8 cellular contexts compared by ENCODE assay signal in genomic region chr1:184866991-184867788, GRCh38.
DNase-seq lines count a peak whose midpoint lies in the region; ATAC-seq, FAIRE-seq and TF ChIP-seq lines count a peak whose summit lies in the region.

No MANE protein-coding gene starts in this region.

- H3K9me3 ChIP-seq in trophoblast cell (ENCODE audit: insufficient read depth, low read depth, low read length) = no peaks in the 10 kb centered on the region

- no peak overlapping the region for H2BK120ac ChIP-seq in trophoblast cell (ENCODE audit: insufficient read depth, low read length, poor library complexity)

- H2BK12ac ChIP-seq in trophoblast cell (ENCODE audit: low read length) = no peak overlapping the region

- peak; percentile 15 for DNase-seq in CMK (ENCODE audit: low read depth)
- DNase-seq in HTR-8/SVneo (ENCODE audit: insufficient read length, low spot score) = peak; percentile 51
- DNase-seq in activated CD8-positive, alpha-beta memory T cell treated with anti-CD3 and anti-CD28 coated beads, Interleukin-2, amount 50 U/mL, for 1 hour (ENCODE audit: extremely low read depth) = peak; percentile 42
- peak; percentile 94 to 95 for DNase-seq in foreskin keratinocyte
- peak; percentile 28 for DNase-seq in stimulated activated CD8-positive, alpha-beta memory T cell treated with anti-CD3 and anti-CD28 coated beads, Interleukin-4, amount 100 ng/mL, for 24 hours (ENCODE audit: low read depth)
- no peak for DNase-seq in trophoblast cell
- DNase-seq in DMS 273 treated with DMSO at 0.1 percent for 48 hours (lab: John Stamatoyannopoulos, UW) = no peak

- whole genome bisulfite sequencing in trophoblast cell (ENCODE audit: extremely low coverage, insufficient coverage, insufficient read length) = no CpG with 5 or more reads among the region's 6 CpGs

- ATAC-seq in GM21390 (IDR thresholded peaks at IDR 0.05; ENCODE audit: unreplicated experiment) (peak; percentile 97), foreskin keratinocyte (peak; percentile 95)

- no peak overlapping the region for H4K12ac ChIP-seq in trophoblast cell (ENCODE audit: low read depth, low read length)

- no peak overlapping the region for H3K4me2 ChIP-seq in trophoblast cell (ENCODE audit: low read length)

- H3K4ac ChIP-seq in trophoblast cell (ENCODE audit: low read depth, low read length) = no peak overlapping the region

- H3K4me3 ChIP-seq in trophoblast cell (ENCODE audit: low read depth, low read length) = no peak overlapping the region

- no peaks in the 10 kb centered on the region for H3K36me3 ChIP-seq in trophoblast cell (ENCODE audit: control insufficient read depth in 1 of 2, insufficient read depth in 2 of 2, low read length in 2 of 2)

- no peaks in the 10 kb centered on the region for H3K79me2 ChIP-seq in trophoblast cell (ENCODE audit: control insufficient read depth, insufficient read depth, low read length, poor library complexity)

- H3K4me1 ChIP-seq in foreskin keratinocyte (peaks cover 14% of the 10 kb centered on the region), trophoblast cell (ENCODE audit: control insufficient read depth in 1 of 2, insufficient read depth in 2 of 2, low read length in 2 of 2) (peaks cover 0 to 2% of the 10 kb centered on the region in 2 experiments)

- no peak overlapping the region for H3K23ac ChIP-seq in trophoblast cell (ENCODE audit: low read length)

- H3K27me3 ChIP-seq in foreskin keratinocyte = peaks cover 2% of the 10 kb centered on the region
- no peaks in the 10 kb centered on the region for H3K27me3 ChIP-seq in trophoblast cell (ENCODE audit: insufficient read depth, low read length)

- no peak overlapping the region for H2BK5ac ChIP-seq in trophoblast cell (ENCODE audit: low read depth, low read length, poor library complexity)

- H4K91ac ChIP-seq in trophoblast cell (ENCODE audit: low read depth, low read length) = no peak overlapping the region

- H3K18ac ChIP-seq in trophoblast cell (ENCODE audit: low read length) = no peak overlapping the region

- H4K8ac ChIP-seq in trophoblast cell (ENCODE audit: low read depth, low read length) = no peak overlapping the region

- no peak for TF ChIP-seq CTCF in foreskin keratinocyte (conservative IDR thresholded peaks at IDR 0.05)

- H3K27ac ChIP-seq in foreskin keratinocyte (peak overlapping the region; percentile 58), trophoblast cell (ENCODE audit: low read depth, low read length) (no peak overlapping the region)

- no peak for FAIRE-seq in HTR-8/SVneo (lab: Jason Lieb, UNC)

- H3K79me1 ChIP-seq in trophoblast cell (ENCODE audit: low read length) = no peaks in the 10 kb centered on the region

- H3K14ac ChIP-seq in trophoblast cell (ENCODE audit: low read length) = no peak overlapping the region

- H3K9ac ChIP-seq in trophoblast cell (ENCODE audit: low read length) = no peak overlapping the region

- no peak overlapping the region for H2AFZ ChIP-seq in trophoblast cell (ENCODE audit: insufficient read depth, low read length, poor library complexity)

- no peak overlapping the region for H2AK5ac ChIP-seq in trophoblast cell (ENCODE audit: low read length)

Comparison
In these comparisons a context has a peak if more than half of its experiments do, and no peak if none do; other contexts are left out.
1. DNase-seq: peak in CMK (single experiment), HTR-8/SVneo (single experiment), activated CD8-positive, alpha-beta memory T cell treated with anti-CD3 and anti-CD28 coated beads, Interleukin-2, amount 50 U/mL, for 1 hour (single experiment), foreskin keratinocyte (2 of 2) and stimulated activated CD8-positive, alpha-beta memory T cell treated with anti-CD3 and anti-CD28 coated beads, Interleukin-4, amount 100 ng/mL, for 24 hours (single experiment); none in trophoblast cell (0 of 2) and DMS 273 treated with DMSO at 0.1 percent for 48 hours (single experiment).